ENCODE assay signal across 20 cellular contexts in genomic region chr7:145143690-145144089, GRCh38.
"Had no signal": no experiment of that assay in that cellular context is flagged by ENCODE, and none has a peak within 500 bp of the region (broad histone marks: within the 10 kb centered on the region; RNA-seq: fewer than 3 reads in every experiment).

No MANE protein-coding gene starts in this region.

- H3K9me2 ChIP-seq: SK-N-SH had no signal

- H3K27ac ChIP-seq: HL-60, KMS-11 had no signal

- DNase-seq: Kasumi-1, NCI-H1105 treated with DMSO at 0.1 percent for 48 hours, NCI-H1417 treated with DMSO at 0.1 percent for 48 hours, NCI-H146, NCI-H1694 treated with DMSO at 0.1 percent for 48 hours, NCI-H1930, NCI-H2081, NCI-H2171 treated with DMSO at 0.1 percent for 48 hours, NCI-H345, NCI-H446 treated with DMSO at 0.1 percent for 48 hours, NCI-H510A treated with DMSO at 0.1 percent for 48 hours, NCI-H526, NCI-H82, Right ventricle myocardium superior, RPMI8226, SK-N-SH, T-helper 2 cell had no signal

- H3K4me2 ChIP-seq: KMS-11, SK-N-SH had no signal

- H3K4me3 ChIP-seq: K562 had no signal
